Comparison of ENCODE assay signal across 1 cellular context in the genomic region with DNA sequence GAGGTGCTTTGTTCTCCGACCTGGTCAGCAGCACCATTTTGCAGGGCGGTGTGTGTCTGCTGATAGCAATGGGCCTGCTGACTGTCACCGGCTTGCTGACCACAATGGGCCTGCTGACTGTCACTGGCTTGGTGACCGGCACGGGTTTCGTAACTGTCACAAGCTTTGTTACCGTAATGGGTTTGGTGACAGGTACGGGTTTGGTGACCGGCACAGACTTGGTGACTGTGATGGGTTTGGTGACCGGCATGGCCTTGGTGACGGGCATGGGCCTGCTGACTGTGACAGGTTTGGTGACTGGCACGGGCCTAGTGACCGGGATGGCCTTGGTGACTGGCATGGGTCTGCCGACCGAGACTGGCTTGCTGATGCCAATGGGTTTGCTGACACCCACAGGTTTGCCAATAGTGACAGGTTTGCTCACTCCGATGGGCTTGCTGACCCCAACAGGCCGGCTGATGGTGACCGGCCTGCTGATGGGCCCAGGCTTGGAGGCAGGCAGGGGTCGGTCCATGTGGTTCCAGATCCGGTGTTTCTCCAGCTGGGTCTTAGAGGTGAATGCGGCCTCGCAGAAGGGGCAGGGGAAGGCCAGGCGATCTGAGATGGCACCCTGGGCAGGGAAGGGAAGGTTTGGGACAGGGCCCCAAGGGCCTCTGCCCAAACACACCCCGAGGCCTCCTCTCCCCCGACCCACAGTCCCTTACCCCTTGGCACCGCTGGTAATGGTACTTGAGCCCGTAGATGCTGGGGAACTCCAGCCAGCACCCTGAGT.
TF ChIP-seq lines count a peak whose summit lies in the region.

No MANE protein-coding gene starts in this region.

TF ChIP-seq in GM23338, 12 proteins besides CTCF, POLR2A, EP300 and RAD21 (continued from another document):
- TF ChIP-seq, protein P1, sequence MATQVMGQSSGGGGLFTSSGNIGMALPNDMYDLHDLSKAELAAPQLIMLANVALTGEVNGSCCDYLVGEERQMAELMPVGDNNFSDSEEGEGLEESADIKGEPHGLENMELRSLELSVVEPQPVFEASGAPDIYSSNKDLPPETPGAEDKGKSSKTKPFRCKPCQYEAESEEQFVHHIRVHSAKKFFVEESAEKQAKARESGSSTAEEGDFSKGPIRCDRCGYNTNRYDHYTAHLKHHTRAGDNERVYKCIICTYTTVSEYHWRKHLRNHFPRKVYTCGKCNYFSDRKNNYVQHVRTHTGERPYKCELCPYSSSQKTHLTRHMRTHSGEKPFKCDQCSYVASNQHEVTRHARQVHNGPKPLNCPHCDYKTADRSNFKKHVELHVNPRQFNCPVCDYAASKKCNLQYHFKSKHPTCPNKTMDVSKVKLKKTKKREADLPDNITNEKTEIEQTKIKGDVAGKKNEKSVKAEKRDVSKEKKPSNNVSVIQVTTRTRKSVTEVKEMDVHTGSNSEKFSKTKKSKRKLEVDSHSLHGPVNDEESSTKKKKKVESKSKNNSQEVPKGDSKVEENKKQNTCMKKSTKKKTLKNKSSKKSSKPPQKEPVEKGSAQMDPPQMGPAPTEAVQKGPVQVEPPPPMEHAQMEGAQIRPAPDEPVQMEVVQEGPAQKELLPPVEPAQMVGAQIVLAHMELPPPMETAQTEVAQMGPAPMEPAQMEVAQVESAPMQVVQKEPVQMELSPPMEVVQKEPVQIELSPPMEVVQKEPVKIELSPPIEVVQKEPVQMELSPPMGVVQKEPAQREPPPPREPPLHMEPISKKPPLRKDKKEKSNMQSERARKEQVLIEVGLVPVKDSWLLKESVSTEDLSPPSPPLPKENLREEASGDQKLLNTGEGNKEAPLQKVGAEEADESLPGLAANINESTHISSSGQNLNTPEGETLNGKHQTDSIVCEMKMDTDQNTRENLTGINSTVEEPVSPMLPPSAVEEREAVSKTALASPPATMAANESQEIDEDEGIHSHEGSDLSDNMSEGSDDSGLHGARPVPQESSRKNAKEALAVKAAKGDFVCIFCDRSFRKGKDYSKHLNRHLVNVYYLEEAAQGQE (IDR thresholded peaks at IDR 0.05; ENCODE audit: unreplicated experiment) = no peak
- TF ChIP-seq, protein P2, sequence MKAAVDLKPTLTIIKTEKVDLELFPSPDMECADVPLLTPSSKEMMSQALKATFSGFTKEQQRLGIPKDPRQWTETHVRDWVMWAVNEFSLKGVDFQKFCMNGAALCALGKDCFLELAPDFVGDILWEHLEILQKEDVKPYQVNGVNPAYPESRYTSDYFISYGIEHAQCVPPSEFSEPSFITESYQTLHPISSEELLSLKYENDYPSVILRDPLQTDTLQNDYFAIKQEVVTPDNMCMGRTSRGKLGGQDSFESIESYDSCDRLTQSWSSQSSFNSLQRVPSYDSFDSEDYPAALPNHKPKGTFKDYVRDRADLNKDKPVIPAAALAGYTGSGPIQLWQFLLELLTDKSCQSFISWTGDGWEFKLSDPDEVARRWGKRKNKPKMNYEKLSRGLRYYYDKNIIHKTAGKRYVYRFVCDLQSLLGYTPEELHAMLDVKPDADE (IDR thresholded peaks at IDR 0.05) = no peak
- 0 out of 2 replicates have a peak, but pooled peaks have one; percentile 7 for TF ChIP-seq POLR2AphosphoS5 (IDR thresholded peaks at IDR 0.05; ENCODE audit: low read depth)
- no peak for TF ChIP-seq EZH2 (IDR thresholded peaks at IDR 0.05; ENCODE audit: low read depth, unreplicated experiment)
- TF ChIP-seq, protein P3, sequence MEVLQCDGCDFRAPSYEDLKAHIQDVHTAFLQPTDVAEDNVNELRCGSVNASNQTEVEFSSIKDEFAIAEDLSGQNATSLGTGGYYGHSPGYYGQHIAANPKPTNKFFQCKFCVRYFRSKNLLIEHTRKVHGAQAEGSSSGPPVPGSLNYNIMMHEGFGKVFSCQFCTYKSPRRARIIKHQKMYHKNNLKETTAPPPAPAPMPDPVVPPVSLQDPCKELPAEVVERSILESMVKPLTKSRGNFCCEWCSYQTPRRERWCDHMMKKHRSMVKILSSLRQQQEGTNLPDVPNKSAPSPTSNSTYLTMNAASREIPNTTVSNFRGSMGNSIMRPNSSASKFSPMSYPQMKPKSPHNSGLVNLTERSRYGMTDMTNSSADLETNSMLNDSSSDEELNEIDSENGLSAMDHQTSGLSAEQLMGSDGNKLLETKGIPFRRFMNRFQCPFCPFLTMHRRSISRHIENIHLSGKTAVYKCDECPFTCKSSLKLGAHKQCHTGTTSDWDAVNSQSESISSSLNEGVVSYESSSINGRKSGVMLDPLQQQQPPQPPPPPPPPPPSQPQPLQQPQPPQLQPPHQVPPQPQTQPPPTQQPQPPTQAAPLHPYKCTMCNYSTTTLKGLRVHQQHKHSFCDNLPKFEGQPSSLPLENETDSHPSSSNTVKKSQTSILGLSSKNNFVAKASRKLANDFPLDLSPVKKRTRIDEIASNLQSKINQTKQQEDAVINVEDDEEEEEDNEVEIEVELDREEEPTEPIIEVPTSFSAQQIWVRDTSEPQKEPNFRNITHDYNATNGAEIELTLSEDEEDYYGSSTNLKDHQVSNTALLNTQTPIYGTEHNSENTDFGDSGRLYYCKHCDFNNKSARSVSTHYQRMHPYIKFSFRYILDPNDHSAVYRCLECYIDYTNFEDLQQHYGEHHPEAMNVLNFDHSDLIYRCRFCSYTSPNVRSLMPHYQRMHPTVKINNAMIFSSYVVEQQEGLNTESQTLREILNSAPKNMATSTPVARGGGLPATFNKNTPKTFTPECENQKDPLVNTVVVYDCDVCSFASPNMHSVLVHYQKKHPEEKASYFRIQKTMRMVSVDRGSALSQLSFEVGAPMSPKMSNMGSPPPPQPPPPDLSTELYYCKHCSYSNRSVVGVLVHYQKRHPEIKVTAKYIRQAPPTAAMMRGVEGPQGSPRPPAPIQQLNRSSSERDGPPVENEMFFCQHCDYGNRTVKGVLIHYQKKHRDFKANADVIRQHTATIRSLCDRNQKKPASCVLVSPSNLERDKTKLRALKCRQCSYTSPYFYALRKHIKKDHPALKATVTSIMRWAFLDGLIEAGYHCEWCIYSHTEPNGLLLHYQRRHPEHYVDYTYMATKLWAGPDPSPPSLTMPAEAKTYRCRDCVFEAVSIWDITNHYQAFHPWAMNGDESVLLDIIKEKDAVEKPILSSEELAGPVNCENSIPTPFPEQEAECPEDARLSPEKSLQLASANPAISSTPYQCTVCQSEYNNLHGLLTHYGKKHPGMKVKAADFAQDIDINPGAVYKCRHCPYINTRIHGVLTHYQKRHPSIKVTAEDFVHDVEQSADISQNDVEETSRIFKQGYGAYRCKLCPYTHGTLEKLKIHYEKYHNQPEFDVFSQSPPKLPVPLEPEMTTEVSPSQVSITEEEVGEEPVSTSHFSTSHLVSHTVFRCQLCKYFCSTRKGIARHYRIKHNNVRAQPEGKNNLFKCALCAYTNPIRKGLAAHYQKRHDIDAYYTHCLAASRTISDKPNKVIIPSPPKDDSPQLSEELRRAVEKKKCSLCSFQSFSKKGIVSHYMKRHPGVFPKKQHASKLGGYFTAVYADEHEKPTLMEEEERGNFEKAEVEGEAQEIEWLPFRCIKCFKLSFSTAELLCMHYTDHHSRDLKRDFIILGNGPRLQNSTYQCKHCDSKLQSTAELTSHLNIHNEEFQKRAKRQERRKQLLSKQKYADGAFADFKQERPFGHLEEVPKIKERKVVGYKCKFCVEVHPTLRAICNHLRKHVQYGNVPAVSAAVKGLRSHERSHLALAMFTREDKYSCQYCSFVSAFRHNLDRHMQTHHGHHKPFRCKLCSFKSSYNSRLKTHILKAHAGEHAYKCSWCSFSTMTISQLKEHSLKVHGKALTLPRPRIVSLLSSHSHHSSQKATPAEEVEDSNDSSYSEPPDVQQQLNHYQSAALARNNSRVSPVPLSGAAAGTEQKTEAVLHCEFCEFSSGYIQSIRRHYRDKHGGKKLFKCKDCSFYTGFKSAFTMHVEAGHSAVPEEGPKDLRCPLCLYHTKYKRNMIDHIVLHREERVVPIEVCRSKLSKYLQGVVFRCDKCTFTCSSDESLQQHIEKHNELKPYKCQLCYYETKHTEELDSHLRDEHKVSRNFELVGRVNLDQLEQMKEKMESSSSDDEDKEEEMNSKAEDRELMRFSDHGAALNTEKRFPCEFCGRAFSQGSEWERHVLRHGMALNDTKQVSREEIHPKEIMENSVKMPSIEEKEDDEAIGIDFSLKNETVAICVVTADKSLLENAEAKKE (CRISPR knock-in tag; IDR thresholded peaks at IDR 0.05) = no peak
- no peak for TF ChIP-seq CREB1 (CRISPR knock-in tag; IDR thresholded peaks at IDR 0.05; ENCODE audit: low read depth)
